ENCODE assay signal across 12 cellular contexts in genomic region chr11:128022007-128022368, GRCh38.
DNase-seq lines count a peak whose midpoint lies in the region; ATAC-seq and TF ChIP-seq lines count a peak whose summit lies in the region.
"Had no signal": no experiment of that assay in that cellular context is flagged by ENCODE, and none has a peak within 500 bp of the region (broad histone marks: within the 10 kb centered on the region; RNA-seq: fewer than 3 reads in every experiment).

No MANE protein-coding gene starts in this region.

- no peak overlapping the region for H3K4me3 ChIP-seq in cardiac fibroblast (replicated peaks in 1 of 2; ENCODE audit: low read depth in 2 of 2, low read length in 2 of 2)
- H3K4me3 ChIP-seq: BLaER1 treated with 17β-estradiol and CSF1 and Interleukin-3, amounts not matched to agents 10 nM and 100 nM had no signal

- H3K27ac Mint-ChIP-seq in natural killer cell treated with Interleukin-12 subunit alpha and Interleukin-12 subunit beta and Interleukin-15 and Interleukin-18, amount 100 ng/mL, for 72 hours: no peak overlapping the region
- no peak overlapping the region for H3K27ac Mint-ChIP-seq in natural killer cell
- H3K27ac Mint-ChIP-seq in type B pancreatic cell: no peak overlapping the region

- TF ChIP-seq CTCF in natural killer cell (IDR thresholded peaks at IDR 0.05) (no peak), cardiac fibroblast (IDR thresholded peaks at IDR 0.05; ENCODE audit: low read depth, low read length) (no peak), type B pancreatic cell (conservative IDR thresholded peaks at IDR 0.05) (peak; percentile 7)

- DNase-seq in natural killer cell treated with Interleukin-12 subunit alpha and Interleukin-12 subunit beta and Interleukin-15 and Interleukin-18, amount 100 ng/mL, for 72 hours (ENCODE audit: low spot score): no peak
- DNase-seq in natural killer cell: no peak
- DNase-seq in cardiac fibroblast (ENCODE audit: low read depth in 2 of 2): peak; percentile 62 to 81
- no peak for DNase-seq in type B pancreatic cell (ENCODE audit: extremely low spot score, unreplicated experiment)
- no peak for DNase-seq in GM19238 (ENCODE audit: insufficient read length, low spot score)
- DNase-seq in activated CD4-positive, alpha-beta T cell treated with anti-CD3 and anti-CD28 coated beads, Interleukin-2, amount 50 U/mL, for 1 hour: no peak
- no peak for DNase-seq in activated CD4-positive, CD25-positive, alpha-beta regulatory T cell treated with anti-CD3 and anti-CD28 coated beads, Interleukin-2, amount 50 U/mL, for 72 hours
- DNase-seq: midbrain; stimulated activated CD4-positive, alpha-beta T cell treated with anti-CD3 and anti-CD28 coated beads, Interleukin-12 subunit alpha, Interleukin-12 subunit beta, amount 100 ng/mL, for 4 hours had no signal

- intact Hi-C loops in natural killer cell (cut with micrococcal nuclease): no loop called here

- H3K36me3 Mint-ChIP-seq in natural killer cell treated with Interleukin-12 subunit alpha and Interleukin-12 subunit beta and Interleukin-15 and Interleukin-18, amount 100 ng/mL, for 72 hours: no peaks in the 10 kb centered on the region
- H3K36me3 Mint-ChIP-seq in natural killer cell (no peaks in the 10 kb centered on the region), type B pancreatic cell (no peaks in the 10 kb centered on the region)

- peak; percentile 53 to 88 for ATAC-seq in natural killer cell treated with Interleukin-12 subunit alpha and Interleukin-12 subunit beta and Interleukin-15 and Interleukin-18, amount 100 ng/mL, for 72 hours
- ATAC-seq in natural killer cell: no peak
- ATAC-seq in HG03469 (IDR thresholded peaks at IDR 0.05; ENCODE audit: unreplicated experiment): peak; percentile 63
- ATAC-seq: Right ventricle myocardium inferior had no signal

- no peaks in the 10 kb centered on the region for H3K9me3 Mint-ChIP-seq in natural killer cell treated with Interleukin-12 subunit alpha and Interleukin-12 subunit beta and Interleukin-15 and Interleukin-18, amount 100 ng/mL, for 72 hours
- H3K9me3 Mint-ChIP-seq in natural killer cell (no peaks in the 10 kb centered on the region), type B pancreatic cell (no peaks in the 10 kb centered on the region)

- H3K4me1 Mint-ChIP-seq in natural killer cell treated with Interleukin-12 subunit alpha and Interleukin-12 subunit beta and Interleukin-15 and Interleukin-18, amount 100 ng/mL, for 72 hours (ENCODE audit: low read depth in 2 of 2): no peaks in the 10 kb centered on the region
- H3K4me1 Mint-ChIP-seq in natural killer cell (no peaks in the 10 kb centered on the region), type B pancreatic cell (ENCODE audit: unreplicated experiment) (no peaks in the 10 kb centered on the region)

- no peak overlapping the region for H3K4me3 Mint-ChIP-seq in natural killer cell treated with Interleukin-12 subunit alpha and Interleukin-12 subunit beta and Interleukin-15 and Interleukin-18, amount 100 ng/mL, for 72 hours
- H3K4me3 Mint-ChIP-seq in natural killer cell: no peak overlapping the region
- H3K4me3 Mint-ChIP-seq in type B pancreatic cell: no peak overlapping the region

- H3K27me3 Mint-ChIP-seq in natural killer cell treated with Interleukin-12 subunit alpha and Interleukin-12 subunit beta and Interleukin-15 and Interleukin-18, amount 100 ng/mL, for 72 hours: peaks cover 15 to 26% of the 10 kb centered on the region in 2 donors
- H3K27me3 Mint-ChIP-seq in natural killer cell (ENCODE audit: low read depth in 2 of 2) (peaks cover 16 to 23% of the 10 kb centered on the region in 2 donors), type B pancreatic cell (peaks cover 16% of the 10 kb centered on the region)

Comparison
In these comparisons a context has a peak if more than half of its experiments do, and no peak if none do; other contexts are left out.
1. ATAC-seq: peak in natural killer cell treated with Interleukin-12 subunit alpha and Interleukin-12 subunit beta and Interleukin-15 and Interleukin-18, amount 100 ng/mL, for 72 hours (2 of 2) and HG03469 (single experiment); none in natural killer cell (0 of 3).
2. DNase-seq: peak in cardiac fibroblast (2 of 2); none in natural killer cell treated with Interleukin-12 subunit alpha and Interleukin-12 subunit beta and Interleukin-15 and Interleukin-18, amount 100 ng/mL, for 72 hours (single experiment), natural killer cell (single experiment), type B pancreatic cell (single experiment), GM19238 (single experiment), activated CD4-positive, alpha-beta T cell treated with anti-CD3 and anti-CD28 coated beads, Interleukin-2, amount 50 U/mL, for 1 hour (single experiment) and activated CD4-positive, CD25-positive, alpha-beta regulatory T cell treated with anti-CD3 and anti-CD28 coated beads, Interleukin-2, amount 50 U/mL, for 72 hours (single experiment).